Comparison of ENCODE assay signal across 14 cellular contexts in genomic region chr1:160410412-160411005, GRCh38. TPM values are rescaled to one million over a fixed set of nuclear protein-coding genes. Genes with fewer than 3 reads are reported as not detected.
DNase-seq lines count a peak whose midpoint lies in the region; ATAC-seq, FAIRE-seq and TF ChIP-seq lines count a peak whose summit lies in the region.
"Had no signal": no experiment of that assay in that cellular context is flagged by ENCODE, and none has a peak within 500 bp of the region (broad histone marks: within the 10 kb centered on the region; RNA-seq: fewer than 3 reads in every experiment).

No MANE protein-coding gene starts in this region.

- H2AFZ ChIP-seq in astrocyte (ENCODE audit: low read depth, low read length) (peak overlapping the region; percentile 26), smooth muscle cell (ENCODE audit: low read depth) (no peak overlapping the region)

- H3K79me2 ChIP-seq in astrocyte (ENCODE audit: insufficient read depth, low read length), result peaks cover 14% of the 10 kb centered on the region
- H3K79me2 ChIP-seq in smooth muscle cell (ENCODE audit: low read depth), result peaks cover 4% of the 10 kb centered on the region

- peak overlapping the region; percentile 16 for H3K27ac Mint-ChIP-seq in astrocyte (ENCODE audit: unreplicated experiment)

- H3K9me3 ChIP-seq in right cardiac atrium (ENCODE audit: control insufficient read depth, low read length) (no peaks in the 10 kb centered on the region), left ventricle myocardium inferior (replicated peaks) (no peaks in the 10 kb centered on the region), astrocyte (ENCODE audit: insufficient read depth, low read depth, low read length) (no peaks in the 10 kb centered on the region), aorta (ENCODE audit: control insufficient read depth, low read length) (no peaks in the 10 kb centered on the region), smooth muscle cell (replicated peaks; ENCODE audit: low read depth) (no peaks in the 10 kb centered on the region), WERI-Rb-1 (ENCODE audit: severe bottlenecking) (no peaks in the 10 kb centered on the region)
- H3K9me3 ChIP-seq: ovary, Peyer's patch had no signal

- DNase-seq in right cardiac atrium, result peak in 2 of 3 donors; percentile 54 to 71
- no peak for DNase-seq in left ventricle myocardium inferior
- peak; percentile 56 for DNase-seq in astrocyte (ENCODE audit: low read depth)
- peak; percentile 83 for DNase-seq in left kidney (ENCODE audit: low read depth, low spot score)
- DNase-seq in aorta, result no peak
- DNase-seq in smooth muscle cell (lab: John Stamatoyannopoulos, UW; ENCODE audit: unreplicated experiment), result no peak
- no peak for DNase-seq in WERI-Rb-1
- DNase-seq: GDM1; ovary; Peyer's patch; stimulated activated CD4-positive, alpha-beta T cell treated with anti-CD3 and anti-CD28 coated beads, Interleukin-4, amount 100 ng/mL, for 4 hours had no signal

- H3K27ac ChIP-seq in right cardiac atrium (ENCODE audit: low read length), result no peak overlapping the region
- no peak overlapping the region for H3K27ac ChIP-seq in left ventricle myocardium inferior (replicated peaks)
- H3K27ac ChIP-seq in astrocyte (ENCODE audit: low read depth, low read length), result no peak overlapping the region
- H3K27ac ChIP-seq in aorta (ENCODE audit: low read depth in 1 of 2, low read length in 2 of 2), result no peak overlapping the region
- no peak overlapping the region for H3K27ac ChIP-seq in smooth muscle cell (ENCODE audit: low read depth)
- no peak overlapping the region for H3K27ac ChIP-seq in WERI-Rb-1
- H3K27ac ChIP-seq: ovary had no signal

- ATAC-seq in right cardiac atrium (peak; percentile 47 to 80), aorta (ENCODE audit: low FRiP score) (peak; percentile 57), GM19035 (IDR thresholded peaks at IDR 0.05; ENCODE audit: unreplicated experiment) (no peak)

- H3K9ac ChIP-seq in astrocyte (ENCODE audit: low read length) (peak overlapping the region; percentile 37), smooth muscle cell (ENCODE audit: low read depth) (no peak overlapping the region)

- H3K36me3 Mint-ChIP-seq in astrocyte (ENCODE audit: low read depth, unreplicated experiment), result peaks cover 6% of the 10 kb centered on the region

- FAIRE-seq in astrocyte (lab: Jason Lieb, UNC), result no peak
- FAIRE-seq: H54 had no signal

- TF ChIP-seq CTCF in left ventricle myocardium inferior (IDR thresholded peaks at IDR 0.05; ENCODE audit: borderline replicate concordance) (no peak), astrocyte (IDR thresholded peaks at IDR 0.05; ENCODE audit: insufficient read depth, low read depth, low read length) (no peak), smooth muscle cell (IDR thresholded peaks at IDR 0.05; ENCODE audit: borderline replicate concordance, insufficient read depth, poor library complexity, severe bottlenecking) (no peak), WERI-Rb-1 (IDR thresholded peaks at IDR 0.05; ENCODE audit: low read depth, low read length) (no peak)

- peaks cover 12% of the 10 kb centered on the region for H3K4me1 ChIP-seq in right cardiac atrium (ENCODE audit: control insufficient read depth, insufficient read depth, low read length)
- peaks cover 3% of the 10 kb centered on the region for H3K4me1 ChIP-seq in left ventricle myocardium inferior
- H3K4me1 ChIP-seq in astrocyte (ENCODE audit: insufficient read depth, low read length), result peaks cover 17% of the 10 kb centered on the region
- H3K4me1 ChIP-seq in aorta (ENCODE audit: control insufficient read depth in 1 of 2, insufficient read depth in 2 of 2, low read length in 2 of 2), result no peaks in the 10 kb centered on the region
- H3K4me1 ChIP-seq in smooth muscle cell (ENCODE audit: low read depth), result peaks cover 43% of the 10 kb centered on the region
- H3K4me1 ChIP-seq: Peyer's patch had no signal

- H3K36me3 ChIP-seq in left ventricle myocardium inferior, result no peaks in the 10 kb centered on the region
- H3K36me3 ChIP-seq in astrocyte (ENCODE audit: insufficient read depth, low read length), result no peaks in the 10 kb centered on the region
- H3K36me3 ChIP-seq in aorta (ENCODE audit: control insufficient read depth in 1 of 2, insufficient read depth in 2 of 2, low read length in 1 of 2), result no peaks in the 10 kb centered on the region
- no peaks in the 10 kb centered on the region for H3K36me3 ChIP-seq in smooth muscle cell (ENCODE audit: low read depth)
- peaks cover 50% of the 10 kb centered on the region for H3K36me3 ChIP-seq in WERI-Rb-1
- H3K36me3 ChIP-seq: ovary, Peyer's patch had no signal

- peaks cover 2% of the 10 kb centered on the region for H3K9me3 Mint-ChIP-seq in astrocyte (ENCODE audit: unreplicated experiment)

- no peaks in the 10 kb centered on the region for H3K27me3 Mint-ChIP-seq in astrocyte (ENCODE audit: low read depth, unreplicated experiment)

- intact Hi-C loops in right cardiac atrium (cut with DNase I) (no loop called here), left ventricle myocardium inferior (cut with micrococcal nuclease) (no loop called here), aorta (cut with DNase I) (no loop called here)

- H3K4me2 ChIP-seq in astrocyte (ENCODE audit: low read length), result peak overlapping the region; percentile 37
- H3K4me2 ChIP-seq in smooth muscle cell, result no peak overlapping the region

- H3F3A ChIP-seq in smooth muscle cell (ENCODE audit: low read depth), result no peaks in the 10 kb centered on the region

- H3K4me3 Mint-ChIP-seq in astrocyte (ENCODE audit: unreplicated experiment), result no peak overlapping the region

- 60% methylated on average over 18 of the region's 18 CpGs for WGBS in right cardiac atrium
- 15 to 21% methylated on average over 18 of the region's 18 CpGs for WGBS in aorta, 2 donors
- WGBS in smooth muscle cell (ENCODE audit: low lambda C conversion rate), result 86% methylated on average over 18 of the region's 18 CpGs

- H3K4me3 ChIP-seq in right cardiac atrium (ENCODE audit: low read length), result no peak overlapping the region
- H3K4me3 ChIP-seq in left ventricle myocardium inferior, result no peak overlapping the region
- no peak overlapping the region for H3K4me3 ChIP-seq in astrocyte (ENCODE audit: insufficient read depth, low read depth, low read length)
- H3K4me3 ChIP-seq in aorta (ENCODE audit: low read length in 2 of 2), result no peak overlapping the region
- H3K4me3 ChIP-seq in smooth muscle cell, result no peak overlapping the region
- H3K4me3 ChIP-seq in WERI-Rb-1 (ENCODE audit: low read depth, low read length), result no peak overlapping the region
- H3K4me3 ChIP-seq: ovary, Peyer's patch had no signal

- H3K27me3 ChIP-seq in right cardiac atrium (ENCODE audit: control insufficient read depth, insufficient read depth), result no peaks in the 10 kb centered on the region
- no peaks in the 10 kb centered on the region for H3K27me3 ChIP-seq in left ventricle myocardium inferior (ENCODE audit: low read depth)
- H3K27me3 ChIP-seq in astrocyte (ENCODE audit: insufficient read depth, low read length), result no peaks in the 10 kb centered on the region
- H3K27me3 ChIP-seq in aorta (ENCODE audit: control insufficient read depth in 1 of 2, insufficient read depth in 2 of 2, low read length in 1 of 2), result no peaks in the 10 kb centered on the region
- no peaks in the 10 kb centered on the region for H3K27me3 ChIP-seq in smooth muscle cell (ENCODE audit: low read depth)
- no peaks in the 10 kb centered on the region for H3K27me3 ChIP-seq in WERI-Rb-1 (ENCODE audit: insufficient read depth, low read depth, severe bottlenecking)
- H3K27me3 ChIP-seq: ovary, Peyer's patch had no signal

- peaks cover 37% of the 10 kb centered on the region for H3K4me1 Mint-ChIP-seq in astrocyte (ENCODE audit: low read depth, unreplicated experiment)

- H4K20me1 ChIP-seq in astrocyte (ENCODE audit: insufficient read depth, low read length) (peaks cover 6% of the 10 kb centered on the region), smooth muscle cell (ENCODE audit: low read depth) (peaks cover 30% of the 10 kb centered on the region)

RNA-seq across cellular contexts. Expression of gene VANGL2, which starts 10.1 kb away (rescaled TPM):
- total RNA-seq in right cardiac atrium (10 to 100 TPM in 2 of 4 donors, 1 to 10 TPM in 2; 8.3 to 11.4 (median 9.5) TPM), left ventricle myocardium inferior (2.1 TPM), astrocyte (25.5 and 26.1 TPM in 2 replicates), aorta (1 to 10 TPM; 1.3 to 4.4 TPM), smooth muscle cell (12.2 and 12.6 TPM in 2 replicates)
- polyA plus RNA-seq in right cardiac atrium (4.7 TPM), aorta (under 1 TPM; 0.26 to 0.50 TPM), smooth muscle cell (7.1 and 8.3 TPM in 2 replicates)

RNA-seq across cellular contexts. Expression of gene NHLH1, which starts 43.6 kb away (rescaled TPM):
- total RNA-seq in right cardiac atrium, result under 1 TPM in 1 of 4 donors, not detected in 3; 0.09 TPM
- 0.05 TPM for polyA plus RNA-seq in right cardiac atrium
- total RNA-seq in left ventricle myocardium inferior, result not detected
- total RNA-seq in astrocyte, result 0.55 and 0.70 TPM in 2 replicates
- under 1 TPM; 0.13 to 0.24 TPM for total RNA-seq in aorta
- polyA plus RNA-seq in aorta, result not detected
- total RNA-seq in smooth muscle cell, result 0.99 TPM in 1 of 2 replicates, not detected in the other
- 0.27 and 0.46 TPM in 2 replicates for polyA plus RNA-seq in smooth muscle cell
- total RNA-seq: M059J had no signal

Comparison
In these comparisons a context has a peak if more than half of its experiments do, and no peak if none do; other contexts are left out.
1. DNase-seq: peak in right cardiac atrium (2 of 3), astrocyte (single experiment) and left kidney (single experiment); none in left ventricle myocardium inferior (single experiment), aorta (0 of 2), smooth muscle cell (single experiment) and WERI-Rb-1 (single experiment).